In genomic region chr13:21016487-21016886, GRCh38 we compare ENCODE assay signal across 11 cellular contexts. TPM values are rescaled to one million over a fixed set of nuclear protein-coding genes. Genes with fewer than 3 reads are reported as not detected.
A peak's percentile ranks its signal among the peaks of the same experiment; 100 is the strongest.
DNase-seq lines count a peak whose midpoint lies in the region; ATAC-seq, FAIRE-seq and TF ChIP-seq lines count a peak whose summit lies in the region.
"Had no signal": no experiment of that assay in that cellular context is flagged by ENCODE, and none has a peak within 500 bp of the region (broad histone marks: within the 10 kb centered on the region; RNA-seq: fewer than 3 reads in every experiment).

No MANE protein-coding gene starts in this region.

- intact Hi-C loops in CD14-positive monocyte (cut with micrococcal nuclease): loop anchor here (2.0 to 5.0 kb wide), 2 partner anchors 61 to 74 kb away; no protein-coding TSS in a partner anchor

- DNase-seq in CD14-positive monocyte (ENCODE audit: low spot score) (no peak), RWPE1 (ENCODE audit: low spot score) (no peak), epithelial cell of prostate (ENCODE audit: low read depth, low spot score) (no peak), NCI-H146 treated with DMSO at 0.1 percent for 48 hours (lab: John Stamatoyannopoulos, UW; ENCODE audit: unreplicated experiment) (no peak), GM19239 (ENCODE audit: insufficient read length, low spot score) (no peak)
- DNase-seq: DMS153, NCI-H1930 had no signal

- TF ChIP-seq CTCF in CD14-positive monocyte (IDR thresholded peaks at IDR 0.05) (no peak), RWPE1 (conservative IDR thresholded peaks at IDR 0.05; ENCODE audit: low read depth) (no peak)

- no peak for ATAC-seq in GM18511 (IDR thresholded peaks at IDR 0.05; ENCODE audit: unreplicated experiment)
- no peak for ATAC-seq in HG03378 (IDR thresholded peaks at IDR 0.05; ENCODE audit: unreplicated experiment)

- peaks cover 52% of the 10 kb centered on the region for H3K4me1 ChIP-seq in rectal smooth muscle tissue (ENCODE audit: control insufficient read depth, insufficient read depth, low read length)

- no peak for FAIRE-seq in GM19239 (lab: Jason Lieb, UNC)

- POLR2A ChIA-PET in RWPE1 (lab: Yijun Ruan, JAX; ENCODE audit: low non-redundant PET): no interaction called here

- H3K27me3 Mint-ChIP-seq in CD14-positive monocyte (ENCODE audit: low read depth in 3 of 3): no peaks in the 10 kb centered on the region

- peak overlapping the region; percentile 60 for H3K27ac ChIP-seq in RWPE1
- H3K27ac ChIP-seq in epithelial cell of prostate: peak overlapping the region; percentile 74
- peak overlapping the region; percentile 56 for H3K27ac ChIP-seq in rectal smooth muscle tissue (ENCODE audit: low read depth, low read length)

- H3K9me3 Mint-ChIP-seq in CD14-positive monocyte: no peaks in the 10 kb centered on the region

- CTCF ChIA-PET in RWPE1 (lab: Yijun Ruan, JAX): no interaction called here

- no peak overlapping the region for H3K4me3 ChIP-seq in rectal smooth muscle tissue (ENCODE audit: low read length)
- H3K4me3 ChIP-seq: Peyer's patch had no signal

- no peaks in the 10 kb centered on the region for H3K27me3 ChIP-seq in rectal smooth muscle tissue (ENCODE audit: control insufficient read depth, insufficient read depth, low read length)
- H3K27me3 ChIP-seq: Peyer's patch had no signal

- no peaks in the 10 kb centered on the region for H3K36me3 ChIP-seq in rectal smooth muscle tissue (ENCODE audit: control insufficient read depth, insufficient read depth, low read length)
- H3K36me3 ChIP-seq: Peyer's patch had no signal

- H3K36me3 Mint-ChIP-seq in CD14-positive monocyte: peaks cover 13 to 19% of the 10 kb centered on the region in 2 donors

- H3K4me1 Mint-ChIP-seq in CD14-positive monocyte: peaks cover 41% of the 10 kb centered on the region

- peak overlapping the region; percentile 97 to 99 (median 99) for H3K27ac Mint-ChIP-seq in CD14-positive monocyte

- H3K4me3 Mint-ChIP-seq in CD14-positive monocyte: peak overlapping the region; percentile 71 to 77

- H3K9ac ChIP-seq in rectal smooth muscle tissue (ENCODE audit: low read length): no peak overlapping the region

RNA-seq across cellular contexts. Expression of gene LATS2, which starts 44.9 kb away (rescaled TPM):
- 1 to 10 TPM in 1 of 2 donors, under 1 TPM in 1; 0.96 to 1.0 TPM for polyA plus RNA-seq in CD14-positive monocyte
